In the genomic region with DNA sequence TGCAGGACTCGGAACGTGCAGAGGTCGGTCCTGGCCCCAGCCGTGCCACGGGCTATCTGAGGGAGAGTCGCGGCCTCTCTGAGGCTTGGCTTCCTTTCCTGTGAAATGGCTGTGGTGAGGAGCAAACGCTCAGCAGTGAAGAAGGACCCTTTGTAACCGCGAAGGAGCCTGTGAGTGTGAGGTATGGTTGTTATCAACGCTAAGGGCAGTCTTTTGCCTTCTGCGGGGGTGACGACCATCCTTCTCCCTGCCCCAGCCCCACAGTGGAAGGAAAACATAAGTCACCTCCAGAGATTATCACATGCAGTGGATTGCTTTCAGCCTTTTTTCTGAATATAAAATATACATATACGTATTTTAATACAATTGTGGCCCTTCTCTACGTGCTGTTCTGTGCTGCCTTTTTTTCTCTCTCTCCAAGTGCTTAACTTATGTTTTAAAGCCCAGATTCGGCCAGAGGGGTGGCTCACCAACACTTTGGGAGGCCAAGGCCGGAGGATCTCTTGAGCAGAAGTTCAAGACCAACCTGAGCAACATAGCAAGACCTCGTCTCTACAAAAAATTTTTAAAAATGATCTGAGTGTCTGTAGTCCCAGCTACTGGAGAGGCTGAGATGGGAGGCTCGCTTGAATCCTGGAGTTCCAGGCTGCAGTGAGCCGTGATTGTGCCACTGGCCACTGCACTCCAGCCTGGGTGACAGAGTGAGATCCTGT, we compare ENCODE assay signal across 8 cellular contexts. TPM values are rescaled to one million over a fixed set of nuclear protein-coding genes. Genes with fewer than 3 reads are reported as not detected.
DNase-seq lines count a peak whose midpoint lies in the region; ATAC-seq and TF ChIP-seq lines count a peak whose summit lies in the region.

No MANE protein-coding gene starts in this region.

- H3K27ac ChIP-seq in angular gyrus (ENCODE audit: low read depth, low read length): peak overlapping the region; percentile 84
- peak overlapping the region; percentile 40 for H3K27ac ChIP-seq in vagina

- DNase-seq in Right ventricle myocardium inferior (ENCODE audit: missing footprints) (peak; percentile 50), left cardiac atrium (no peak), memory B cell (ENCODE audit: low spot score in 2 of 2) (no peak), vagina (ENCODE audit: extremely low spot score in 2 of 2) (no peak), DMS114 treated with DMSO at 0.1 percent for 48 hours (lab: John Stamatoyannopoulos, UW; ENCODE audit: unreplicated experiment) (no peak), HuH-7.5 (ENCODE audit: low spot score) (no peak)

- peak overlapping the region; percentile 72 for H3K27ac Mint-ChIP-seq in memory B cell

- no peaks in the 10 kb centered on the region for H3K9me3 ChIP-seq in vagina

- no peak for TF ChIP-seq POLR2A in vagina (IDR thresholded peaks at IDR 0.05)

- H3K36me3 ChIP-seq in vagina: no peaks in the 10 kb centered on the region

- peaks cover 29% of the 10 kb centered on the region for H3K4me1 Mint-ChIP-seq in memory B cell

- H3K4me1 ChIP-seq in vagina: peaks cover 25% of the 10 kb centered on the region

- intact Hi-C loops in Right ventricle myocardium inferior (cut with DNase I): loop anchor here (1.0 to 2.0 kb wide), 3 partner anchors 20 to 95 kb away; no protein-coding TSS in a partner anchor
- intact Hi-C loops in left cardiac atrium (cut with DNase I): loop anchor here in 1 of 2 donors (2.0 kb wide), 1 partner anchor 59 kb away; no protein-coding TSS in a partner anchor
- intact Hi-C loops in vagina (cut with DNase I): no loop called here

- H3K4me3 Mint-ChIP-seq in memory B cell: peak overlapping the region; percentile 87

- no peaks in the 10 kb centered on the region for H3K27me3 Mint-ChIP-seq in memory B cell

- no peak for TF ChIP-seq CTCF in vagina (IDR thresholded peaks at IDR 0.05)

- peak overlapping the region; percentile 52 to 64 for H3K4me3 ChIP-seq in vagina

- no peaks in the 10 kb centered on the region for H3K9me3 Mint-ChIP-seq in memory B cell

- H3K27me3 ChIP-seq in vagina: no peaks in the 10 kb centered on the region

- H3K36me3 Mint-ChIP-seq in memory B cell: no peaks in the 10 kb centered on the region

- no peak for ATAC-seq in Right ventricle myocardium inferior
- ATAC-seq in left cardiac atrium: no peak
- ATAC-seq in memory B cell (ENCODE audit: low read depth): no peak
- ATAC-seq in HG03159 (IDR thresholded peaks at IDR 0.05; ENCODE audit: unreplicated experiment): no peak

RNA-seq across cellular contexts. Expression of gene TAMALIN, which starts 17.4 kb away (rescaled TPM):
- 20.3 TPM for total RNA-seq in Right ventricle myocardium inferior
- total RNA-seq in left cardiac atrium: 10 to 100 TPM; 25.3 to 44.0 TPM
- 47.1 TPM for total RNA-seq in vagina

RNA-seq across cellular contexts. Expression of gene NR4A1, which starts 27.1 kb away (rescaled TPM):
- total RNA-seq in Right ventricle myocardium inferior (40.6 TPM), left cardiac atrium (100 to 1,000 TPM in 1 of 2 donors, 10 to 100 TPM in 1; 85.6 to 172 TPM), vagina (465 TPM)

RNA-seq across cellular contexts. Expression of gene ATG101, which starts 45.6 kb away (rescaled TPM):
- total RNA-seq in Right ventricle myocardium inferior (24.9 TPM), left cardiac atrium (10 to 100 TPM; 25.2 to 28.7 TPM), vagina (27.7 TPM)

RNA-seq across cellular contexts. Expression of gene SMIM41, which starts 55.4 kb away (rescaled TPM):
- total RNA-seq in Right ventricle myocardium inferior: 0.16 TPM
- under 1 TPM in 1 of 2 donors, not detected in 1; 0.27 TPM for total RNA-seq in left cardiac atrium
- 1.5 TPM for total RNA-seq in vagina
